Comparison of ENCODE assay signal across 20 cellular contexts in the genomic region with DNA sequence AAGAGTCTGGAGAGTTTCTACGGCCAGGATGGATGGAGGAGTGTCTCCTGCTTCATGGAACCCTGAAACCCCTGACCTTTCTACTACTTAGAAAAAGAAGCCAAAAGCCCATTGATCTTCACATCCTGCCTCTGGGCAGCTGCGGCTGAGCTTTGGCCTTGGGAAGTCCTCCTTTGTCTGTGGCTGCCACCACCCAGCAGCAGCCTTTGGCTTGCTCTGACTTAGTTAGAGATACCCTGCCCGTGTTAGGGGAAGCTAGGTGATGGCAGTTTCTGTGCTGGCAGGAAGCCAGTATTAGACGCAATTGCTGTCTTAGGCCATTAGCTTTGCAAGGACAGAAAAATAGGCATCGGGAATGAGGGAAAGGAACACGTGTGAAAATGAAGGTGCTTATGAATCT. TPM values are rescaled to one million over a fixed set of nuclear protein-coding genes. Genes with fewer than 3 reads are reported as not detected.
DNase-seq lines count a peak whose midpoint lies in the region; ATAC-seq and TF ChIP-seq lines count a peak whose summit lies in the region.
"Had no signal": no experiment of that assay in that cellular context is flagged by ENCODE, and none has a peak within 500 bp of the region (broad histone marks: within the 10 kb centered on the region; RNA-seq: fewer than 3 reads in every experiment).

No MANE protein-coding gene starts in this region.

- CTCF ChIA-PET in CD8-positive, alpha-beta memory T cell (lab: Charles Lee), result no interaction called here

- intact Hi-C loops in adrenal gland (cut with DNase I), result loop anchor here in 1 of 2 donors (5.0 kb wide), 1 partner anchor 101 kb away; no protein-coding TSS in a partner anchor

- peaks cover 6% of the 10 kb centered on the region for H3K36me3 ChIP-seq in CD8-positive, alpha-beta memory T cell (ENCODE audit: insufficient read depth, low read length)
- peaks cover 0 to 6% of the 10 kb centered on the region in 2 donors for H3K36me3 ChIP-seq in adrenal gland (replicated peaks in 1 of 2)

- no peak overlapping the region for H3K27ac ChIP-seq in CD8-positive, alpha-beta memory T cell (ENCODE audit: low read depth, low read length)
- H3K27ac ChIP-seq in adrenal gland, result peak overlapping the region in 1 of 5 donors; percentile 18
- H3K27ac ChIP-seq: dorsolateral prefrontal cortex, gastroesophageal sphincter, stomach, VCaP had no signal

- no peaks in the 10 kb centered on the region for H3K9me3 ChIP-seq in CD8-positive, alpha-beta memory T cell (ENCODE audit: low read length)
- H3K9me3 ChIP-seq in adrenal gland (replicated peaks in 1 of 3), result no peaks in the 10 kb centered on the region
- H3K9me3 ChIP-seq: gastroesophageal sphincter, stomach had no signal

- H3K4me1 Mint-ChIP-seq in CD8-positive, alpha-beta memory T cell, result peaks cover 3 to 13% (median 12%) of the 10 kb centered on the region in 3 donors
- peaks cover 20% of the 10 kb centered on the region for H3K4me1 Mint-ChIP-seq in activated naive CD8-positive, alpha-beta T cell treated with anti-CD3 and anti-CD28 coated beads for 36 hours

- peak in 2 of 5 donors; percentile 7 to 26 for DNase-seq in CD8-positive, alpha-beta memory T cell
- peak; percentile 72 for DNase-seq in NCI-H1105 treated with DMSO at 0.1 percent for 48 hours (lab: John Stamatoyannopoulos, UW)
- DNase-seq in adrenal gland, result peak; percentile 44 to 72 (median 65)
- peak; percentile 16 to 49 for DNase-seq in lung microvascular endothelial cell (ENCODE audit: low read depth in 2 of 2)
- no peak for DNase-seq in NCI-H526 (lab: John Stamatoyannopoulos, UW)
- DNase-seq in C1 segment of cervical spinal cord (lab: John Stamatoyannopoulos, UW), result no peak
- DNase-seq in activated naive CD8-positive, alpha-beta T cell treated with anti-CD3 and anti-CD28 coated beads for 36 hours, result no peak
- DNase-seq: activated CD4-positive, alpha-beta T cell treated with anti-CD3 and anti-CD28 coated beads, Interleukin-2, amount 50 U/mL, for 48 hours; activated T-cell treated with anti-CD3 and anti-CD28 coated beads, Interleukin-2, amount 50 U/mL, for 48 hours; left colon; NCI-H187 treated with DMSO at 0.1 percent for 48 hours; RPMI8226; stimulated activated CD4-positive, alpha-beta T cell treated with anti-CD3 and anti-CD28 coated beads, Interleukin-2, amount 100 ng/mL, for 24 hours; stomach had no signal

- ATAC-seq in GM19463 (IDR thresholded peaks at IDR 0.05; ENCODE audit: unreplicated experiment), result no peak
- ATAC-seq: gastroesophageal sphincter, GM23338, left colon had no signal

- WGBS in adrenal gland, 4 donors, result 25 to 41% (median 29%) methylated on average over 6 of the region's 6 CpGs

- POLR2A ChIA-PET in CD8-positive, alpha-beta memory T cell (lab: Charles Lee), result no interaction called here

- peak overlapping the region in 4 of 7 donors; percentile 4 to 76 (median 46) for H3K4me3 Mint-ChIP-seq in CD8-positive, alpha-beta memory T cell
- H3K4me3 Mint-ChIP-seq in activated naive CD8-positive, alpha-beta T cell treated with anti-CD3 and anti-CD28 coated beads for 36 hours, result no peak overlapping the region
- H3K4me3 Mint-ChIP-seq: activated naive CD8-positive, alpha-beta T cell; GM23338 had no signal

- no peaks in the 10 kb centered on the region for H3K27me3 ChIP-seq in CD8-positive, alpha-beta memory T cell (ENCODE audit: insufficient read depth, low read length, poor library complexity, severe bottlenecking)
- no peaks in the 10 kb centered on the region for H3K27me3 ChIP-seq in adrenal gland
- H3K27me3 ChIP-seq: dorsolateral prefrontal cortex, gastroesophageal sphincter, stomach had no signal

- no peak for TF ChIP-seq CTCF in adrenal gland (IDR thresholded peaks at IDR 0.05)

- no peaks in the 10 kb centered on the region for H3K27me3 Mint-ChIP-seq in CD8-positive, alpha-beta memory T cell
- H3K27me3 Mint-ChIP-seq in activated naive CD8-positive, alpha-beta T cell treated with anti-CD3 and anti-CD28 coated beads for 36 hours, result no peaks in the 10 kb centered on the region
- H3K27me3 Mint-ChIP-seq: activated naive CD8-positive, alpha-beta T cell had no signal

- peak overlapping the region in 7 of 8 donors; percentile 6 to 98 (median 94) for H3K27ac Mint-ChIP-seq in CD8-positive, alpha-beta memory T cell
- no peak overlapping the region for H3K27ac Mint-ChIP-seq in activated naive CD8-positive, alpha-beta T cell treated with anti-CD3 and anti-CD28 coated beads for 36 hours
- H3K27ac Mint-ChIP-seq: activated naive CD8-positive, alpha-beta T cell; GM23338 had no signal

- H3K4me1 ChIP-seq in CD8-positive, alpha-beta memory T cell (ENCODE audit: insufficient read depth, low read length), result no peaks in the 10 kb centered on the region
- peaks cover 19 to 24% of the 10 kb centered on the region in 2 donors for H3K4me1 ChIP-seq in adrenal gland (replicated peaks in 1 of 2)

- H3K9me3 Mint-ChIP-seq in CD8-positive, alpha-beta memory T cell, result no peaks in the 10 kb centered on the region
- no peaks in the 10 kb centered on the region for H3K9me3 Mint-ChIP-seq in activated naive CD8-positive, alpha-beta T cell treated with anti-CD3 and anti-CD28 coated beads for 36 hours
- H3K9me3 Mint-ChIP-seq: GM23338 had no signal

- peaks cover 7 to 74% (median 10%) of the 10 kb centered on the region in 3 donors for H3K36me3 Mint-ChIP-seq in CD8-positive, alpha-beta memory T cell
- peaks cover 13% of the 10 kb centered on the region for H3K36me3 Mint-ChIP-seq in activated naive CD8-positive, alpha-beta T cell treated with anti-CD3 and anti-CD28 coated beads for 36 hours

- TF ChIP-seq POLR2A in adrenal gland (IDR thresholded peaks at IDR 0.05), result no peak

- no peak overlapping the region for H3K4me3 ChIP-seq in CD8-positive, alpha-beta memory T cell (ENCODE audit: low read length)
- H3K4me3 ChIP-seq in adrenal gland, result no peak overlapping the region
- H3K4me3 ChIP-seq: dorsolateral prefrontal cortex, gastroesophageal sphincter, GM23338, stomach had no signal

RNA-seq across cellular contexts. Expression of a gene that starts 18.8 kb away (rescaled TPM):
- 1 to 10 TPM; 6.7 to 9.2 TPM for total RNA-seq in CD8-positive, alpha-beta memory T cell
- polyA plus RNA-seq in CD8-positive, alpha-beta memory T cell, result 13.1 TPM
- 10 to 100 TPM; 20.7 to 50.3 (median 28.4) TPM for total RNA-seq in adrenal gland
- 10 to 100 TPM in 2 of 3 donors, 1 to 10 TPM in 1; 8.3 to 21.7 (median 14.7) TPM for polyA plus RNA-seq in adrenal gland
- total RNA-seq in lung microvascular endothelial cell, result 18.3 and 25.6 TPM in 2 replicates
- 1 to 10 TPM; 9.3 to 9.4 TPM for total RNA-seq in activated naive CD8-positive, alpha-beta T cell treated with anti-CD3 and anti-CD28 coated beads for 36 hours

Comparison
In these comparisons a context has a peak if more than half of its experiments do, and no peak if none do; other contexts are left out.
1. DNase-seq: peak in NCI-H1105 treated with DMSO at 0.1 percent for 48 hours (single experiment), adrenal gland (7 of 7) and lung microvascular endothelial cell (2 of 2); none in NCI-H526 (0 of 2), C1 segment of cervical spinal cord (0 of 14) and activated naive CD8-positive, alpha-beta T cell treated with anti-CD3 and anti-CD28 coated beads for 36 hours (single experiment).